In the genomic region with DNA sequence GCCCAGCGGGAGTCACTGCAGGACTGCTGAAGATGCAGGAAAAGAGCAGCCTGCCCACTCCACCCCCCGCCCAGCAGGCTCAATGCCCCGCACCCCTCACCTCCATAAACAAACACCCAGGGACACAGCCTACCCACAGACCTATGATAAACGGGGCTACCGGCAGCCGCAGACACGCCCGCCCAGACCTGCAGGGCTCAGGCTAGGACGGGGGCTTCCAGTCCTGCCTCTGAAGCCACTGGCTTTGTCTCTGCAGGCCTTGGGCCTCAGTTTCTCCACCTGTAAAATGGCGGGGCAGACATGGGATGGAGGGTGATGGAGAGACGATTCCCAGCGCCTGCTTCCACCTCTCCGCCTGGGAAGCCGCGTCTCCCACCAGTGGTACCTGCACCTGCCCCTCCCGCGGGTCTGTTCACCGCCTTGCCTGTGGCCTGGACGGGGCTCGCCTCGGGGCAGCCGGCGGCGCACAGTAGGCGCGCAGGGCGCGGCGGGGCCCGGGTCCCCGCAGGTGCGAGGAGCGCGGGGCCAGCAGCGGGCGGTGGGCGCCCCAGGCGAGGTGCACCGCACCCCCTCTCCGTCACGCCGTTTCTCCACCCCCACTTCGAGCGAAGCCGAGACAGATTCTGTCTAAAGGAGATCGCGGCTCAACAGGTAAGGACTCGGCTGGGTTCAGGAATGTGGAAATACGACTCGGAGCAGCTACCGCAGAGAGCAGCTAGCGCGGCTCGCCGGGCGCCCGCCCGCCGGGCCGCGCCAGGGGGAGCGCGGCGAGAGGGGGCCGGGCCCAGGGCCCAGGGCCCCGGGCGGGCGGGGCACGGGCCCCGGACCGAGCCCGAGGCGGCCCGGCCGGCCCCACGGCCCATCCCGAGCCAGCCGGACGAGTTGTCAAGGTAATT, we compare ENCODE assay signal across 13 cellular contexts. TPM values are rescaled to one million over a fixed set of nuclear protein-coding genes. Genes with fewer than 3 reads are reported as not detected.
DNase-seq lines count a peak whose midpoint lies in the region; ATAC-seq and TF ChIP-seq lines count a peak whose summit lies in the region.
"Had no signal": no experiment of that assay in that cellular context is flagged by ENCODE, and none has a peak within 500 bp of the region (broad histone marks: within the 10 kb centered on the region; RNA-seq: fewer than 3 reads in every experiment).

No MANE protein-coding gene starts in this region.

- DNase-seq in T47D (ENCODE audit: low read depth in 1 of 2, low spot score in 1 of 2) (peak; percentile 58 to 81), memory B cell (ENCODE audit: low spot score in 2 of 2) (no peak), 8988T (no peak)
- DNase-seq in activated CD8-positive, alpha-beta T cell treated with anti-CD3 and anti-CD28 coated beads for 36 hours: no peak
- no peak for DNase-seq in activated effector memory CD4-positive, alpha-beta T cell treated with Interleukin-2 at 50 U/mL for 16 hours
- DNase-seq: activated CD8-positive, alpha-beta memory T cell treated with anti-CD3 and anti-CD28 coated beads for 24 hours; NCI-H2081 treated with DMSO at 0.1 percent for 48 hours; stimulated activated CD4-positive, alpha-beta T cell treated with anti-CD3 and anti-CD28 coated beads, Interleukin-2, amount 100 ng/mL, for 48 hours; tibial artery had no signal

- intact Hi-C loops in activated CD8-positive, alpha-beta T cell treated with anti-CD3 and anti-CD28 coated beads for 36 hours (cut with micrococcal nuclease): loop anchor here (2.0 kb wide), 1 partner anchor 111 kb away; no protein-coding TSS in a partner anchor

- H3K4me2 ChIP-seq in BLaER1 treated with 17β-estradiol and CSF1 and Interleukin-3, amounts not matched to agents 10 nM and 100 nM: peak overlapping the region; percentile 82 to 91 (median 87); a peak in 19 of 22 replicates

- H3K9me3 Mint-ChIP-seq in memory B cell: no peaks in the 10 kb centered on the region
- H3K9me3 Mint-ChIP-seq in activated CD8-positive, alpha-beta T cell treated with anti-CD3 and anti-CD28 coated beads for 36 hours: no peaks in the 10 kb centered on the region

- H3K4me3 ChIP-seq in BLaER1 treated with 17β-estradiol and CSF1 and Interleukin-3, amounts not matched to agents 10 nM and 100 nM: peak overlapping the region in 7 of 10 experiments; percentile 36 to 56 (median 52); a peak in 10 of 20 replicates
- H3K4me3 ChIP-seq in HUES6 (ENCODE audit: low read depth, low read length): peak overlapping the region; percentile 30

- H3K27me3 Mint-ChIP-seq in memory B cell: peaks cover 17% of the 10 kb centered on the region
- H3K27me3 Mint-ChIP-seq in activated CD8-positive, alpha-beta T cell treated with anti-CD3 and anti-CD28 coated beads for 36 hours: peaks cover 47% of the 10 kb centered on the region

- H3K4me1 Mint-ChIP-seq in memory B cell: peaks cover 9% of the 10 kb centered on the region
- peaks cover 12% of the 10 kb centered on the region for H3K4me1 Mint-ChIP-seq in activated CD8-positive, alpha-beta T cell treated with anti-CD3 and anti-CD28 coated beads for 36 hours (ENCODE audit: low read depth)

- no peak overlapping the region for H3K27ac ChIP-seq in BLaER1 treated with 17β-estradiol and CSF1 and Interleukin-3, amounts not matched to agents 10 nM and 100 nM
- no peak overlapping the region for H3K27ac ChIP-seq in HUES6 (ENCODE audit: low read depth, low read length)
- H3K27ac ChIP-seq: neutrophil, tibial artery had no signal

- H3K9ac ChIP-seq in BLaER1 treated with 17β-estradiol and CSF1 and Interleukin-3, amounts not matched to agents 10 nM and 100 nM: no peak overlapping the region
- no peak overlapping the region for H3K9ac ChIP-seq in HUES6 (ENCODE audit: low read length)

- ATAC-seq in memory B cell (ENCODE audit: low read depth): no peak
- no peak for ATAC-seq in GM19455 (IDR thresholded peaks at IDR 0.05; ENCODE audit: unreplicated experiment)
- no peak for ATAC-seq in activated CD8-positive, alpha-beta T cell treated with anti-CD3 and anti-CD28 coated beads for 36 hours

- H3K36me3 ChIP-seq in BLaER1 treated with 17β-estradiol and CSF1 and Interleukin-3, amounts not matched to agents 10 nM and 100 nM: no peaks in the 10 kb centered on the region
- no peaks in the 10 kb centered on the region for H3K36me3 ChIP-seq in HUES6 (ENCODE audit: control insufficient read depth, insufficient read depth, low read length)
- H3K36me3 ChIP-seq: neutrophil, tibial artery had no signal

- peak overlapping the region; percentile 46 for H3K4me3 Mint-ChIP-seq in memory B cell
- no peak overlapping the region for H3K4me3 Mint-ChIP-seq in activated CD8-positive, alpha-beta T cell treated with anti-CD3 and anti-CD28 coated beads for 36 hours

- POLR2A ChIA-PET in activated CD8-positive, alpha-beta T cell treated with anti-CD3 and anti-CD28 coated beads for 36 hours (lab: Charles Lee): no interaction called here

- CTCF ChIA-PET in activated CD8-positive, alpha-beta T cell treated with anti-CD3 and anti-CD28 coated beads for 36 hours (lab: Charles Lee): no interaction called here

- H3K27me3 ChIP-seq in BLaER1 treated with 17β-estradiol and CSF1 and Interleukin-3, amounts not matched to agents 10 nM and 100 nM: peaks cover 79 to 83% (median 81%) of the 10 kb centered on the region in 11 experiments
- peaks cover 91% of the 10 kb centered on the region for H3K27me3 ChIP-seq in HUES6 (ENCODE audit: control insufficient read depth, insufficient read depth, low read length)

- H3K9me3 ChIP-seq in BLaER1 treated with 17β-estradiol and CSF1 and Interleukin-3, amounts not matched to agents 10 nM and 100 nM (replicated peaks in 1 of 11): no peaks in the 10 kb centered on the region
- peaks cover 5% of the 10 kb centered on the region; the same call in 1 of the 2 replicates for H3K9me3 ChIP-seq in HUES6 (ENCODE audit: control insufficient read depth, insufficient read depth, low read depth, low read length)
- H3K9me3 ChIP-seq: neutrophil, tibial artery had no signal

- H4K20me1 ChIP-seq in BLaER1 treated with 17β-estradiol and CSF1 and Interleukin-3, amounts not matched to agents 10 nM and 100 nM: peaks cover 0 to 79% (median 74%) of the 10 kb centered on the region in 11 experiments; a peak in 20 of 22 replicates

- no peaks in the 10 kb centered on the region for H3K36me3 Mint-ChIP-seq in memory B cell
- H3K36me3 Mint-ChIP-seq in activated CD8-positive, alpha-beta T cell treated with anti-CD3 and anti-CD28 coated beads for 36 hours (ENCODE audit: low read depth): no peaks in the 10 kb centered on the region

- H3K27ac Mint-ChIP-seq in memory B cell: no peak overlapping the region
- H3K27ac Mint-ChIP-seq in activated CD8-positive, alpha-beta T cell treated with anti-CD3 and anti-CD28 coated beads for 36 hours: no peak overlapping the region

- no peak for TF ChIP-seq CTCF in activated CD8-positive, alpha-beta T cell treated with anti-CD3 and anti-CD28 coated beads for 36 hours (IDR thresholded peaks at IDR 0.05)

- H3K4me1 ChIP-seq in BLaER1 treated with 17β-estradiol and CSF1 and Interleukin-3, amounts not matched to agents 10 nM and 100 nM: peaks cover 41 to 69% (median 58%) of the 10 kb centered on the region in 10 experiments
- peaks cover 18% of the 10 kb centered on the region for H3K4me1 ChIP-seq in HUES6 (ENCODE audit: control insufficient read depth, insufficient read depth, low read length)

- in situ Hi-C loops in T47D (cut with HindIII; ENCODE audit: low pct_unique_long_range_greater_than_20kb, low sequenced_read_pairs): no loop called here

RNA-seq across cellular contexts. Expression of a gene that starts 1.4 kb away (rescaled TPM):
- not detected for total RNA-seq in activated CD8-positive, alpha-beta T cell treated with anti-CD3 and anti-CD28 coated beads for 36 hours

Comparison
In these comparisons a context has a peak if more than half of its experiments do, and no peak if none do; other contexts are left out.
1. DNase-seq: peak in T47D (2 of 2); none in memory B cell (0 of 2), 8988T (single experiment), activated CD8-positive, alpha-beta T cell treated with anti-CD3 and anti-CD28 coated beads for 36 hours (single experiment) and activated effector memory CD4-positive, alpha-beta T cell treated with Interleukin-2 at 50 U/mL for 16 hours (single experiment).